Comparison of ENCODE assay signal across 8 cellular contexts in the genomic region with DNA sequence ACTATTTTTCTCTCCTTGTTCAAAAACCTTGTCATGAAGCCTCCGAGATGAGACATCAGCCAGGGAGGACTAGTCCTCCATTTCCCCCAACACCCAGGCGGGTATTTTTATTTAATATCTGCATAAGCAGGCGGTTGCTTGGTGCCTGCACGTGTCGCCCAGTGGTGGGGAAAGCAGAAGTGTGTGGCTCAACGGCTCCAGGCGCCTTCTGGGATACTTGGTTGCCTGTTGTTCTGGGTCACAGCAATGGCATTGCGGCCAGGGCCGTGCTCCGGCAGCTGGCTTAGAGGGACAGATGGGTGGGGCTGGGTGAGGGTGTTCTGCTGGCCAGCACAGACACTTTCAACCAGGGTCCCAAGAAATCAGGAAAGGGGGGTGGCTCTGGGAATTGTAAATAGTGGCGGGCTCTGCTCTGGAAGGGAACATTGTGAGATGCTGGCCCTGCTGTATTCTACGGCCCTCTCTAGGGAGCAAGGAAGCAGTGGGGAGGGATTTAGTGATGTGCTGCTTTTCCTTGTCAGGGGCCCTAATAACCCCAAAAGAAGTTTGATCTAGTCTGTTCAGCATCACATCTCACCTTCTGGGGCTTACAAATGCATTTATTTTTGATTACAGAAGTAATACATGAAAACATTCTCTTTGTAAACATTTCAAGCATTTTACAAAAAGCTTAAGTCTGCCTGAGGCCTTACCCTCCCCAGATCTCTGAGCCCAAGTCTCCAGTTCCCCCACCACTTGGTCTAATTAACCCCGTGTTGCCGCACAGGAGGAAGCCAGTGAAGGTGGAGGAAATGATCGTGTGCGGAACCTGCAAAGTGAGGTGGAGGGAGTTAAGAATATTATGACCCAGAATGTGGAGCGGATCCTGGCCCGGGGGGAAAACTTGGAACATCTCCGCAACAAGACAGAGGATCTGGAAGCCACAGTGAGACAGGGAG. TPM values are rescaled to one million over a fixed set of nuclear protein-coding genes. Genes with fewer than 3 reads are reported as not detected.
A peak's percentile ranks its signal among the peaks of the same experiment; 100 is the strongest.
DNase-seq lines count a peak whose midpoint lies in the region; ATAC-seq and TF ChIP-seq lines count a peak whose summit lies in the region.

No MANE protein-coding gene starts in this region.

- no peaks in the 10 kb centered on the region for H3F3A ChIP-seq in OCI-LY1 (ENCODE audit: insufficient read depth, low read length)

- no peaks in the 10 kb centered on the region for H3K27me3 ChIP-seq in OCI-LY1 (ENCODE audit: insufficient read depth, low read length)
- H3K27me3 ChIP-seq in dorsolateral prefrontal cortex = no peaks in the 10 kb centered on the region

- peak overlapping the region; percentile 71 for H3K4me3 ChIP-seq in OCI-LY1 (ENCODE audit: low read depth, low read length, poor library complexity, severe bottlenecking)
- H3K4me3 ChIP-seq in dorsolateral prefrontal cortex = peak overlapping the region in 36 of 59 donors; percentile 2 to 52 (median 30)
- peak overlapping the region; percentile 40 for H3K4me3 ChIP-seq in urinary bladder (ENCODE audit: low read depth, low read length)

- H3K36me3 ChIP-seq in OCI-LY1 (ENCODE audit: insufficient read depth, low read length) (peaks cover 41% of the 10 kb centered on the region), urinary bladder (ENCODE audit: insufficient read depth) (no peaks in the 10 kb centered on the region)

- H3K36me3 Mint-ChIP-seq in mesothelial cell of epicardium = peaks cover 7% of the 10 kb centered on the region

- peak overlapping the region; percentile 96 for H3K27ac Mint-ChIP-seq in mesothelial cell of epicardium

- peaks cover 42% of the 10 kb centered on the region for H3K4me1 Mint-ChIP-seq in mesothelial cell of epicardium

- intact Hi-C loops in dorsolateral prefrontal cortex (cut with DNase I) = no loop called here

- WGBS in urinary bladder = 31% methylated on average over 19 of the region's 19 CpGs

- peak; percentile 29 for ATAC-seq in GM21526 (IDR thresholded peaks at IDR 0.05; ENCODE audit: low FRiP score, unreplicated experiment)

- H3K4me2 ChIP-seq in OCI-LY1 (ENCODE audit: low read length) = peak overlapping the region; percentile 96

- peak overlapping the region; percentile 73 for H3K9ac ChIP-seq in OCI-LY1 (ENCODE audit: low read length)

- peaks cover 27% of the 10 kb centered on the region for H3K4me1 ChIP-seq in OCI-LY1 (ENCODE audit: insufficient read depth, low read length, severe bottlenecking)
- H3K4me1 ChIP-seq in urinary bladder (ENCODE audit: insufficient read depth) = peaks cover 2% of the 10 kb centered on the region

- no peak for TF ChIP-seq CTCF in OCI-LY1 (IDR thresholded peaks at IDR 0.05; ENCODE audit: low read length)
- TF ChIP-seq CTCF in dorsolateral prefrontal cortex (IDR thresholded peaks at IDR 0.05 in 54 of 56, conservative IDR thresholded peaks at IDR 0.05 in 2 of 56; ENCODE audit: low read depth in 1 of 56, partially characterized antibody in 56 of 56) = no peak
- no peak for TF ChIP-seq CTCF in mesothelial cell of epicardium (IDR thresholded peaks at IDR 0.05; ENCODE audit: unreplicated experiment)

- H3K4me3 Mint-ChIP-seq in mesothelial cell of epicardium = peak overlapping the region; percentile 79

- no peaks in the 10 kb centered on the region for H3K9me2 ChIP-seq in OCI-LY1 (ENCODE audit: low read depth, low read length)

- H3K9me3 Mint-ChIP-seq in mesothelial cell of epicardium = no peaks in the 10 kb centered on the region

- DNase-seq in COLO668 (lab: John Stamatoyannopoulos, UW; ENCODE audit: unreplicated experiment) (peak; percentile 21), dorsolateral prefrontal cortex (no peak), mesothelial cell of epicardium (ENCODE audit: low spot score in 2 of 2, unreplicated experiment in 2 of 2) (no peak), AG20443 (ENCODE audit: low spot score) (no peak), NCI-H446 treated with DMSO at 0.1 percent for 48 hours (lab: John Stamatoyannopoulos, UW) (no peak)

- H4K20me1 ChIP-seq in OCI-LY1 (ENCODE audit: insufficient read depth, low read length) = no peaks in the 10 kb centered on the region

- H2AFZ ChIP-seq in OCI-LY1 (ENCODE audit: low read length) = no peak overlapping the region

- H3K27me3 Mint-ChIP-seq in mesothelial cell of epicardium (ENCODE audit: low read depth) = no peaks in the 10 kb centered on the region

- no peaks in the 10 kb centered on the region for H3K9me3 ChIP-seq in OCI-LY1 (ENCODE audit: low read length)

- no peaks in the 10 kb centered on the region for H3K79me2 ChIP-seq in OCI-LY1 (ENCODE audit: insufficient read depth, low read length)

- H3K27ac ChIP-seq in OCI-LY1 (ENCODE audit: low read depth, low read length, poor library complexity, severe bottlenecking) (peak overlapping the region; percentile 60), dorsolateral prefrontal cortex (peak overlapping the region in 56 of 59 donors; percentile 15 to 85 (median 65)), urinary bladder (ENCODE audit: low read depth) (peak overlapping the region; percentile 74)

RNA-seq across cellular contexts. Expression of a gene that starts 1.1 kb away (rescaled TPM):
- 10 to 100 TPM in 34 of 120 experiments, 1 to 10 TPM in 86; 2.5 to 33.7 (median 7.4) TPM for total RNA-seq in dorsolateral prefrontal cortex
- 51.0 to 55.7 TPM (median 55.5 TPM) in 3 replicates for total RNA-seq in mesothelial cell of epicardium
- 14.8 TPM for total RNA-seq in urinary bladder
- 89.9 TPM for polyA plus RNA-seq in urinary bladder

RNA-seq across cellular contexts. Expression of a gene that starts 5.7 kb away (rescaled TPM):
- total RNA-seq in dorsolateral prefrontal cortex (10 to 100 TPM; 11.2 to 51.3 (median 21.9) TPM), mesothelial cell of epicardium (2.5 to 3.7 TPM (median 3.4 TPM) in 3 replicates), urinary bladder (8.0 TPM)
- 157 TPM for polyA plus RNA-seq in urinary bladder

RNA-seq across cellular contexts. Expression of a gene that starts 17.0 kb away (rescaled TPM):
- 10 to 100 TPM; 46.9 to 93.7 (median 73.1) TPM for total RNA-seq in dorsolateral prefrontal cortex
- total RNA-seq in mesothelial cell of epicardium = 76.6 to 87.4 TPM (median 82.8 TPM) in 3 replicates
- 71.6 TPM for total RNA-seq in urinary bladder
- polyA plus RNA-seq in urinary bladder = 183 TPM

RNA-seq across cellular contexts. Expression of a gene that starts 17.2 kb away (rescaled TPM):
- total RNA-seq in dorsolateral prefrontal cortex (10 to 100 TPM; 24.6 to 53.8 (median 36.1) TPM), mesothelial cell of epicardium (57.4 to 58.2 TPM (median 57.7 TPM) in 3 replicates), urinary bladder (42.3 TPM)
- 26.4 TPM for polyA plus RNA-seq in urinary bladder

RNA-seq across cellular contexts. Expression of a gene that starts 24.0 kb away (rescaled TPM):
- total RNA-seq in dorsolateral prefrontal cortex (10 to 100 TPM in 78 of 120 experiments, 1 to 10 TPM in 42; 5.8 to 22.7 (median 10.9) TPM), mesothelial cell of epicardium (13.5 to 15.2 TPM (median 14.4 TPM) in 3 replicates), urinary bladder (6.3 TPM)
- 39.0 TPM for polyA plus RNA-seq in urinary bladder
